27 cellular contexts compared by ENCODE assay signal in genomic region chr22:20484948-20485683, GRCh38.
"Had no signal": no experiment of that assay in that cellular context is flagged by ENCODE, and none has a peak within 500 bp of the region (broad histone marks: within the 10 kb centered on the region; RNA-seq: fewer than 3 reads in every experiment).

No MANE protein-coding gene starts in this region.

- H3K27me3 ChIP-seq: right atrium auricular region, right lobe of liver, stomach, testis, thyroid gland, transverse colon, upper lobe of left lung, vagina had no signal

- H3K27ac Mint-ChIP-seq: mesothelial cell of epicardium; natural killer cell; nephron progenitor cell; stimulated activated naive B cell treated with anti-CD40 and anti-IgM and Interleukin-4, amounts not matched to agents 10 μg/mL and 1 μg/mL and 100 μg/mL, for 72 hours had no signal

- H3K27ac ChIP-seq: parathyroid adenoma, right atrium auricular region, right lobe of liver, stomach, testis, thyroid gland, transverse colon, upper lobe of left lung, vagina had no signal

- H3K4me1 Mint-ChIP-seq: mesothelial cell of epicardium had no signal

- ATAC-seq: left cardiac atrium; left lobe of liver; left ventricle myocardium superior; natural killer cell; right lobe of liver; stimulated activated naive B cell treated with anti-CD40 and anti-IgM and Interleukin-4, amounts not matched to agents 10 μg/mL and 1 μg/mL and 100 μg/mL, for 72 hours; stimulated activated naive CD8-positive, alpha-beta T cell treated with anti-CD3 and anti-CD28 coated beads, Interleukin-15, Interleukin-2, amounts not matched to agents 100 U/mL and 50 U/mL, for 24 hours had no signal

- H3K4me1 ChIP-seq: parathyroid adenoma, right lobe of liver, testis, thyroid gland, transverse colon, vagina had no signal

- H3K4me3 ChIP-seq: lung, right atrium auricular region, right lobe of liver, smooth muscle cell, stomach, testis, thyroid gland, transverse colon, upper lobe of left lung, vagina had no signal

- H3K4me2 ChIP-seq: smooth muscle cell had no signal

- H3K27me3 Mint-ChIP-seq: naive B cell; stimulated activated naive B cell treated with anti-CD40 and anti-IgM and Interleukin-4, amounts not matched to agents 10 μg/mL and 1 μg/mL and 100 μg/mL, for 72 hours had no signal

- H2AFZ ChIP-seq: parathyroid adenoma had no signal

- H3K36me3 Mint-ChIP-seq: natural killer cell had no signal

- DNase-seq: hippocampal formation; kidney glomerular epithelial cell; left cardiac atrium; left ventricle myocardium superior; mesendoderm; naive B cell; natural killer cell; nephron progenitor cell; right lobe of liver; stimulated activated CD4-positive, alpha-beta T cell treated with anti-CD3 and anti-CD28 coated beads, Interleukin-1b, Interleukin-23, amount 100 ng/mL, for 48 hours; stimulated activated CD4-positive, alpha-beta T cell treated with anti-CD3 and anti-CD28 coated beads, Interleukin-2, amount 100 ng/mL, for 48 hours; stimulated activated CD4-positive, alpha-beta T cell treated with anti-CD3 and anti-CD28 coated beads, Interleukin-4, amount 100 ng/mL, for 4 hours; stimulated activated CD8-positive, alpha-beta memory T cell treated with anti-CD3 and anti-CD28 coated beads, Interleukin-4, amount 100 ng/mL, for 48 hours; stimulated activated naive B cell treated with anti-CD40 and anti-IgM and Interleukin-4, amounts not matched to agents 10 μg/mL and 1 μg/mL and 100 μg/mL, for 72 hours; stimulated activated naive CD8-positive, alpha-beta T cell treated with anti-CD3 and anti-CD28 coated beads, Interleukin-15, Interleukin-2, amounts not matched to agents 100 U/mL and 50 U/mL, for 24 hours; stomach; testis; thyroid gland; transverse colon; upper lobe of left lung had no signal

- H3K9me3 Mint-ChIP-seq: naive B cell; natural killer cell; stimulated activated naive B cell treated with anti-CD40 and anti-IgM and Interleukin-4, amounts not matched to agents 10 μg/mL and 1 μg/mL and 100 μg/mL, for 72 hours had no signal

- H3K4me3 Mint-ChIP-seq: mesothelial cell of epicardium; naive B cell; natural killer cell; nephron progenitor cell; stimulated activated naive B cell treated with anti-CD40 and anti-IgM and Interleukin-4, amounts not matched to agents 10 μg/mL and 1 μg/mL and 100 μg/mL, for 72 hours had no signal

- H3K9me3 ChIP-seq: right atrium auricular region, right lobe of liver, stomach, testis, thyroid gland, transverse colon, upper lobe of left lung, vagina had no signal

- H3K36me3 ChIP-seq: right atrium auricular region, right lobe of liver, thyroid gland, transverse colon, vagina had no signal
